Comparison of ENCODE assay signal across 27 cellular contexts in genomic region chr1:185035258-185035657, GRCh38.
"Had no signal": no experiment of that assay in that cellular context is flagged by ENCODE, and none has a peak within 500 bp of the region (broad histone marks: within the 10 kb centered on the region; RNA-seq: fewer than 3 reads in every experiment).

No MANE protein-coding gene starts in this region.

- FAIRE-seq: colon, endometrium, islet of Langerhans, keratinocyte had no signal

- H3K36me3 Mint-ChIP-seq: mesothelial cell of epicardium, naive B cell had no signal

- H3K9me3 Mint-ChIP-seq: effector memory CD8-positive, alpha-beta T cell; endodermal cell; naive B cell had no signal

- DNase-seq: dermis blood vessel endothelial cell; dorsolateral prefrontal cortex; effector CD8-positive, alpha-beta T cell; effector memory CD8-positive, alpha-beta T cell; endodermal cell; erythroblast; esophagus squamous epithelium; foreskin fibroblast; foreskin melanocyte; gastrocnemius medialis; glutamatergic neuron; head of caudate nucleus; heart right ventricle; hippocampal formation; left cardiac atrium; left lung; left ventricle myocardium superior; lower lobe of right lung; mesenchymal stem cell; mucosa of descending colon; naive B cell had no signal

- ATAC-seq: effector memory CD8-positive, alpha-beta T cell; esophagus mucosa; gastrocnemius medialis; heart right ventricle; left cardiac atrium; left lung; left ventricle myocardium superior; lower lobe of right lung; mucosa of descending colon had no signal

- H3K27ac Mint-ChIP-seq: effector memory CD8-positive, alpha-beta T cell; endodermal cell; mesothelial cell of epicardium had no signal

- H3K4me1 Mint-ChIP-seq: endodermal cell, naive B cell had no signal

- H3K4me3 Mint-ChIP-seq: effector memory CD8-positive, alpha-beta T cell; endodermal cell; mesothelial cell of epicardium; naive B cell had no signal
